In the genomic region with DNA sequence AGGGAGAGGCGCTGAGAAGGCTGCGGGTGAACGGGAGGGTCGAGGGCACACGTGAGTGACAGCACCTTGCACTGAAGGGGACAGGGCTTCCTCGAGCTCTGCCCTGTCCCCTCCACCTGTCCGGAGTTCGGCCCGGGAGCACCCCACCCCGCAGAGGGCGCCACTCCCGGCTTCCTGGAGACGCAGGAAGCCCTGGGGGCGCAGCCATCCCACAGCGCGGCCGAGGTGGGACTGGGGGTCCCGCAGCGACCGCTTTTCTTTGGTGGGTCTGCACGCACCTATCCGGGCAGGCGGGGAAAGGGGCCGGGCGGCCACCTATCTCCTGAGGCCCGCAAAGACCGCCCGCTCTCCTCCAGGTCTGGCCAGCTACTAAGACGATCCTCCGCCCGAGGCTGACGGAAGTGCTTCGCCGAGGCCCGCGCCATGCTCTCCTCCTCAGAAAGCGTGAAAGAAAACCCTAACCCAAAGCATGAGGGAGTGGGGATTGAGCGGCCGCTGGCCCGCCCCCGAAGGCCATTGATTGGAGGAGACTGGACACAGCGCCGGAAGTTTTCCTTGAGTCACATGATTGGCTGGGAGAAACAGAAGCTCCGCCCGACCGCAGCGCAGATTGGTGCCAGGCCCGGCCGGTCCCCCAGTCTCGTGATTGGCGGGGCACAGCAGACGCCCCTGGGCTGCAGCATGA, we compare ENCODE assay signal across 8 cellular contexts. TPM values are rescaled to one million over a fixed set of nuclear protein-coding genes. Genes with fewer than 3 reads are reported as not detected.
DNase-seq lines count a peak whose midpoint lies in the region; ATAC-seq and TF ChIP-seq lines count a peak whose summit lies in the region.

No MANE protein-coding gene starts in this region.

- H3K36me3 Mint-ChIP-seq in naive B cell, result peaks cover 0 to 5% of the 10 kb centered on the region in 2 donors
- H3K36me3 Mint-ChIP-seq in stimulated activated memory B cell treated with anti-CD40 and anti-IgM and Interleukin-4, amounts not matched to agents 10 μg/mL and 1 μg/mL and 100 μg/mL, for 72 hours, result peaks cover 14% of the 10 kb centered on the region

- peaks cover 8 to 24% (median 22%) of the 10 kb centered on the region in 3 donors for H3K4me1 Mint-ChIP-seq in naive B cell
- peaks cover 13% of the 10 kb centered on the region for H3K4me1 Mint-ChIP-seq in stimulated activated memory B cell treated with anti-CD40 and anti-IgM and Interleukin-4, amounts not matched to agents 10 μg/mL and 1 μg/mL and 100 μg/mL, for 72 hours

- H3K9me3 Mint-ChIP-seq in naive B cell, result no peaks in the 10 kb centered on the region
- no peaks in the 10 kb centered on the region for H3K9me3 Mint-ChIP-seq in stimulated activated memory B cell treated with anti-CD40 and anti-IgM and Interleukin-4, amounts not matched to agents 10 μg/mL and 1 μg/mL and 100 μg/mL, for 72 hours

- H3K4me3 Mint-ChIP-seq in naive B cell, result peak overlapping the region; percentile 92 to 99 (median 98)
- H3K4me3 Mint-ChIP-seq in stimulated activated memory B cell treated with anti-CD40 and anti-IgM and Interleukin-4, amounts not matched to agents 10 μg/mL and 1 μg/mL and 100 μg/mL, for 72 hours, result peak overlapping the region; percentile 92

- ATAC-seq in GM21619 (IDR thresholded peaks at IDR 0.05; ENCODE audit: unreplicated experiment), result peak; percentile 86
- peak; percentile 91 to 93 for ATAC-seq in naive B cell (ENCODE audit: low read depth in 2 of 2)
- peak; percentile 97 for ATAC-seq in stimulated activated memory B cell treated with anti-CD40 and anti-IgM and Interleukin-4, amounts not matched to agents 10 μg/mL and 1 μg/mL and 100 μg/mL, for 72 hours

- peak overlapping the region; percentile 89 to 96 (median 94) for H3K27ac Mint-ChIP-seq in naive B cell
- H3K27ac Mint-ChIP-seq in stimulated activated memory B cell treated with anti-CD40 and anti-IgM and Interleukin-4, amounts not matched to agents 10 μg/mL and 1 μg/mL and 100 μg/mL, for 72 hours, result peak overlapping the region; percentile 89

- peak; percentile 94 for DNase-seq in DMS53 treated with DMSO at 0.1 percent for 48 hours (lab: John Stamatoyannopoulos, UW; ENCODE audit: unreplicated experiment)
- peak; percentile 95 for DNase-seq in KG1 (lab: John Stamatoyannopoulos, UW)
- DNase-seq in activated T-helper 1 cell treated with Interleukin-2 at 50 U/mL for 16 hours (ENCODE audit: low read depth), result peak; percentile 92
- peak; percentile 96 for DNase-seq in fibroblast of gingiva (ENCODE audit: low read depth)
- peak; percentile 96 for DNase-seq in naive B cell

- H3K27me3 Mint-ChIP-seq in naive B cell, result no peaks in the 10 kb centered on the region
- no peaks in the 10 kb centered on the region for H3K27me3 Mint-ChIP-seq in stimulated activated memory B cell treated with anti-CD40 and anti-IgM and Interleukin-4, amounts not matched to agents 10 μg/mL and 1 μg/mL and 100 μg/mL, for 72 hours

TF ChIP-seq in PFSK-1, 5 proteins besides CTCF, POLR2A, EP300 and RAD21:
- TF ChIP-seq TAF1 (IDR thresholded peaks at IDR 0.05; ENCODE audit: borderline replicate concordance, insufficient read depth, low read length), result peak; percentile 92; the same call in 1 of the 2 replicates
- peak; percentile 90 for TF ChIP-seq POLR2AphosphoS5 (IDR thresholded peaks at IDR 0.05; ENCODE audit: low read depth, low read length)
- TF ChIP-seq, protein P1, sequence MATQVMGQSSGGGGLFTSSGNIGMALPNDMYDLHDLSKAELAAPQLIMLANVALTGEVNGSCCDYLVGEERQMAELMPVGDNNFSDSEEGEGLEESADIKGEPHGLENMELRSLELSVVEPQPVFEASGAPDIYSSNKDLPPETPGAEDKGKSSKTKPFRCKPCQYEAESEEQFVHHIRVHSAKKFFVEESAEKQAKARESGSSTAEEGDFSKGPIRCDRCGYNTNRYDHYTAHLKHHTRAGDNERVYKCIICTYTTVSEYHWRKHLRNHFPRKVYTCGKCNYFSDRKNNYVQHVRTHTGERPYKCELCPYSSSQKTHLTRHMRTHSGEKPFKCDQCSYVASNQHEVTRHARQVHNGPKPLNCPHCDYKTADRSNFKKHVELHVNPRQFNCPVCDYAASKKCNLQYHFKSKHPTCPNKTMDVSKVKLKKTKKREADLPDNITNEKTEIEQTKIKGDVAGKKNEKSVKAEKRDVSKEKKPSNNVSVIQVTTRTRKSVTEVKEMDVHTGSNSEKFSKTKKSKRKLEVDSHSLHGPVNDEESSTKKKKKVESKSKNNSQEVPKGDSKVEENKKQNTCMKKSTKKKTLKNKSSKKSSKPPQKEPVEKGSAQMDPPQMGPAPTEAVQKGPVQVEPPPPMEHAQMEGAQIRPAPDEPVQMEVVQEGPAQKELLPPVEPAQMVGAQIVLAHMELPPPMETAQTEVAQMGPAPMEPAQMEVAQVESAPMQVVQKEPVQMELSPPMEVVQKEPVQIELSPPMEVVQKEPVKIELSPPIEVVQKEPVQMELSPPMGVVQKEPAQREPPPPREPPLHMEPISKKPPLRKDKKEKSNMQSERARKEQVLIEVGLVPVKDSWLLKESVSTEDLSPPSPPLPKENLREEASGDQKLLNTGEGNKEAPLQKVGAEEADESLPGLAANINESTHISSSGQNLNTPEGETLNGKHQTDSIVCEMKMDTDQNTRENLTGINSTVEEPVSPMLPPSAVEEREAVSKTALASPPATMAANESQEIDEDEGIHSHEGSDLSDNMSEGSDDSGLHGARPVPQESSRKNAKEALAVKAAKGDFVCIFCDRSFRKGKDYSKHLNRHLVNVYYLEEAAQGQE (IDR thresholded peaks at IDR 0.05; ENCODE audit: insufficient read depth in 1 of 2, low read depth in 2 of 2, low read length in 2 of 2), result no peak
TF ChIP-seq in PFSK-1: peak in this region for 2.

RNA-seq across cellular contexts. Expression of a gene that starts 34.4 kb away (rescaled TPM):
- 16.4 TPM for polyA plus RNA-seq in PFSK-1 (2012; ENCODE audit: insufficient read length, low read depth)
- 10 to 100 TPM; 30.4 to 45.7 (median 38.0) TPM for polyA plus RNA-seq in naive B cell (ENCODE audit: low read depth in 6 of 6)

RNA-seq across cellular contexts. Expression of a gene that starts 57.8 kb away (rescaled TPM):
- 28.4 TPM for polyA plus RNA-seq in PFSK-1 (2012; ENCODE audit: insufficient read length, low read depth)
- 10 to 100 TPM; 12.7 to 28.7 (median 22.3) TPM for polyA plus RNA-seq in naive B cell (ENCODE audit: low read depth in 6 of 6)

Comparison
In these comparisons a context has a peak if more than half of its experiments do, and no peak if none do; other contexts are left out.
1. Peak in every context shown above with its lines: DNase-seq and ATAC-seq.